Comparison of ENCODE assay signal across 19 cellular contexts in genomic region chr9:113513111-113513510, GRCh38. TPM values are rescaled to one million over a fixed set of nuclear protein-coding genes. Genes with fewer than 3 reads are reported as not detected.
DNase-seq lines count a peak whose midpoint lies in the region; ATAC-seq and TF ChIP-seq lines count a peak whose summit lies in the region.
"Had no signal": no experiment of that assay in that cellular context is flagged by ENCODE, and none has a peak within 500 bp of the region (broad histone marks: within the 10 kb centered on the region; RNA-seq: fewer than 3 reads in every experiment).

No MANE protein-coding gene starts in this region.

- peak overlapping the region; percentile 97 for H3K27ac Mint-ChIP-seq in activated naive CD8-positive, alpha-beta T cell treated with anti-CD3 and anti-CD28 coated beads for 36 hours
- H3K27ac Mint-ChIP-seq in neural progenitor cell = peak overlapping the region; percentile 91

- peak overlapping the region; percentile 56 for H3K4me3 Mint-ChIP-seq in activated T-cell treated with anti-CD3 and anti-CD28 coated beads, Interleukin-2, amount 50 U/mL, for 4 hours
- H3K4me3 Mint-ChIP-seq in activated naive CD8-positive, alpha-beta T cell treated with anti-CD3 and anti-CD28 coated beads for 36 hours = peak overlapping the region; percentile 70
- peak overlapping the region; percentile 27 for H3K4me3 Mint-ChIP-seq in neural progenitor cell

- H3K79me2 ChIP-seq in neural progenitor cell (ENCODE audit: low read depth) = no peaks in the 10 kb centered on the region
- H3K79me2 ChIP-seq: parathyroid adenoma had no signal

- no peak overlapping the region for H4K5ac ChIP-seq in IMR-90 (ENCODE audit: low read depth, low read length)

- H3K4me1 ChIP-seq in IMR-90 (ENCODE audit: control insufficient read depth, insufficient read depth, low read length) (peaks cover 18% of the 10 kb centered on the region), neural progenitor cell (peaks cover 20% of the 10 kb centered on the region), A673 (ENCODE audit: insufficient read depth, low read length, poor library complexity, severe bottlenecking) (no peaks in the 10 kb centered on the region)
- H3K4me1 ChIP-seq: parathyroid adenoma had no signal

- no peak overlapping the region for H3K23ac ChIP-seq in IMR-90 (ENCODE audit: low read depth, low read length)

- no peak overlapping the region for H3K14ac ChIP-seq in IMR-90 (replicated peaks; ENCODE audit: low read depth, low read length)

- H4K91ac ChIP-seq in IMR-90 (ENCODE audit: insufficient read depth, low read depth, low read length) = no peak overlapping the region

- POLR2A ChIA-PET in IMR-90 (lab: Charles Lee; ENCODE audit: unreplicated experiment) = no interaction called here
- POLR2A ChIA-PET in A673 (lab: Charles Lee; ENCODE audit: low non-redundant PET) = no interaction called here

- peaks cover 4% of the 10 kb centered on the region; the same call in 1 of the 2 replicates for H3K27me3 ChIP-seq in IMR-90 (ENCODE audit: control insufficient read depth, insufficient read depth, low read length)
- H3K27me3 ChIP-seq in neural progenitor cell = no peaks in the 10 kb centered on the region
- no peaks in the 10 kb centered on the region for H3K27me3 ChIP-seq in A673 (replicated peaks; ENCODE audit: insufficient read depth, low read depth, low read length, poor library complexity)
- H3K27me3 ChIP-seq: sigmoid colon, tibial artery had no signal

- H2BK20ac ChIP-seq in IMR-90 (ENCODE audit: low read depth, low read length) = no peak overlapping the region

- peaks cover 24% of the 10 kb centered on the region for H3K9me1 ChIP-seq in IMR-90 (ENCODE audit: insufficient read depth, low read length)

- H3F3A ChIP-seq in neural progenitor cell (ENCODE audit: low read depth) = peaks cover 10% of the 10 kb centered on the region

- dilution Hi-C loops in IMR-90 (cut with HindIII; ENCODE audit: low sequenced_read_pairs, unreplicated experiment) = no loop called here

- no peak overlapping the region for H2AK9ac ChIP-seq in IMR-90 (replicated peaks; ENCODE audit: low read depth, low read length, poor library complexity)

- in situ Hi-C loops in IMR-90 (cut with MboI; ENCODE audit: low sequenced_read_pairs) = no loop called here

- no peak overlapping the region for H3K27ac ChIP-seq in IMR-90 (ENCODE audit: insufficient read depth, low read length)
- H3K27ac ChIP-seq in neural progenitor cell = no peak overlapping the region
- no peak overlapping the region for H3K27ac ChIP-seq in A673 (ENCODE audit: low read depth, low read length, poor library complexity, severe bottlenecking)
- H3K27ac ChIP-seq: GM23248, parathyroid adenoma, sigmoid colon had no signal

- H3K79me1 ChIP-seq in IMR-90 (ENCODE audit: low read depth in 1 of 2, low read length in 2 of 2) = no peaks in the 10 kb centered on the region

- H2AK5ac ChIP-seq in IMR-90 (ENCODE audit: low read depth, low read length) = no peak overlapping the region

- peak overlapping the region; percentile 64 for H2AFZ ChIP-seq in IMR-90 (replicated peaks; ENCODE audit: low read length, poor library complexity)
- H2AFZ ChIP-seq in neural progenitor cell (replicated peaks) = no peak overlapping the region
- H2AFZ ChIP-seq: GM23248, parathyroid adenoma had no signal

- BruUV-seq in IMR-90 (replicated peaks; lab: Mats Ljungman, UMichigan) (no TSS peak), A673 (replicated peaks; lab: Mats Ljungman, UMichigan) (no TSS peak)

- H2BK5ac ChIP-seq in IMR-90 (ENCODE audit: low read depth, low read length, poor library complexity, severe bottlenecking) = no peak overlapping the region

- no peak for DNase-seq in activated T-cell treated with anti-CD3 and anti-CD28 coated beads, Interleukin-2, amount 50 U/mL, for 4 hours
- DNase-seq in activated T-cell treated with anti-CD3 and anti-CD28 coated beads, Interleukin-2, amount 50 U/mL, for 1 hour = no peak
- no peak for DNase-seq in IMR-90
- DNase-seq in activated naive CD8-positive, alpha-beta T cell treated with anti-CD3 and anti-CD28 coated beads for 36 hours = no peak
- DNase-seq in neural progenitor cell (ENCODE audit: low spot score) = no peak
- no peak for DNase-seq in posterior vena cava (ENCODE audit: low spot score)
- DNase-seq in A673 (ENCODE audit: low spot score) = no peak
- no peak for DNase-seq in SIG-M5 (lab: John Stamatoyannopoulos, UW)
- DNase-seq: GM23248, KG1, kidney glomerular epithelial cell, mammary epithelial cell, NCI-H187, NCI-H748 treated with DMSO at 0.1 percent for 48 hours, OCI-M1, SHP77 treated with DMSO at 0.1 percent for 48 hours, sigmoid colon, tibial artery had no signal

- H4K20me1 ChIP-seq in IMR-90 (ENCODE audit: insufficient read depth, low read length) (no peaks in the 10 kb centered on the region), neural progenitor cell (ENCODE audit: low read depth) (peaks cover 8% of the 10 kb centered on the region)

- no CpG with 5 or more reads among the region's 8 CpGs for WGBS in IMR-90 (ENCODE audit: extremely low coverage in 2 of 2, insufficient read length in 1 of 2), 2 experiments

- H3K4me2 ChIP-seq in IMR-90 (ENCODE audit: low read depth, low read length) (no peak overlapping the region), neural progenitor cell (no peak overlapping the region)

- no peak overlapping the region for H2BK15ac ChIP-seq in IMR-90 (ENCODE audit: low read depth, low read length)

- H3K9me3 Mint-ChIP-seq in activated T-cell treated with anti-CD3 and anti-CD28 coated beads, Interleukin-2, amount 50 U/mL, for 4 hours = no peaks in the 10 kb centered on the region
- H3K9me3 Mint-ChIP-seq in activated naive CD8-positive, alpha-beta T cell treated with anti-CD3 and anti-CD28 coated beads for 36 hours = no peaks in the 10 kb centered on the region
- no peaks in the 10 kb centered on the region for H3K9me3 Mint-ChIP-seq in neural progenitor cell

- intact Hi-C loops in IMR-90 (cut with micrococcal nuclease) (no loop called here), posterior vena cava (cut with DNase I) (no loop called here), A673 (cut with micrococcal nuclease; ENCODE audit: unreplicated experiment) (no loop called here)

- H3K4me3 ChIP-seq in IMR-90 (ENCODE audit: insufficient read depth, low read depth, low read length) (no peak overlapping the region), neural progenitor cell (no peak overlapping the region), A673 (ENCODE audit: low read depth, low read length, poor library complexity, severe bottlenecking) (no peak overlapping the region)
- H3K4me3 ChIP-seq: GM23248, sigmoid colon, tibial artery had no signal

- H3K9ac ChIP-seq in IMR-90 (ENCODE audit: low read depth, low read length) (no peak overlapping the region), neural progenitor cell (no peak overlapping the region)
- H3K9ac ChIP-seq: GM23248, parathyroid adenoma had no signal

- ATAC-seq in activated T-cell treated with anti-CD3 and anti-CD28 coated beads, Interleukin-2, amount 50 U/mL, for 4 hours = no peak
- no peak for ATAC-seq in IMR-90 (ENCODE audit: low read depth)

- H3K4ac ChIP-seq in IMR-90 (ENCODE audit: low read depth, low read length) = no peak overlapping the region; the same call in 1 of the 2 replicates

- H3K9me3 ChIP-seq in IMR-90 (ENCODE audit: control insufficient read depth, insufficient read depth, low read length) (no peaks in the 10 kb centered on the region), neural progenitor cell (ENCODE audit: low read depth) (no peaks in the 10 kb centered on the region), A673 (ENCODE audit: low read depth, low read length, poor library complexity, severe bottlenecking) (no peaks in the 10 kb centered on the region)
- H3K9me3 ChIP-seq: sigmoid colon, tibial artery had no signal

- no peak overlapping the region for H4K8ac ChIP-seq in IMR-90 (ENCODE audit: low read depth in 2 of 2, low read length in 2 of 2)

- H3K36me3 ChIP-seq in IMR-90 (ENCODE audit: control insufficient read depth, insufficient read depth, low read length) (no peaks in the 10 kb centered on the region), neural progenitor cell (no peaks in the 10 kb centered on the region), A673 (ENCODE audit: insufficient read depth, low read length, poor library complexity, severe bottlenecking) (no peaks in the 10 kb centered on the region)

- no peak overlapping the region for H3K18ac ChIP-seq in IMR-90 (ENCODE audit: low read depth, low read length)

- CTCF ChIA-PET in IMR-90 (lab: Yijun Ruan, JAX) (no interaction called here), A673 (lab: Charles Lee) (no interaction called here)

- no peak for TF ChIP-seq POLR2A in IMR-90 (IDR thresholded peaks at IDR 0.05; ENCODE audit: low read depth, low read length)

- H2BK120ac ChIP-seq in IMR-90 (ENCODE audit: low read depth, low read length) = no peak overlapping the region

- H3K4me1 Mint-ChIP-seq in activated T-cell treated with anti-CD3 and anti-CD28 coated beads, Interleukin-2, amount 50 U/mL, for 4 hours (ENCODE audit: low read depth) = peaks cover 74% of the 10 kb centered on the region
- peaks cover 70% of the 10 kb centered on the region for H3K4me1 Mint-ChIP-seq in activated naive CD8-positive, alpha-beta T cell treated with anti-CD3 and anti-CD28 coated beads for 36 hours
- peaks cover 79% of the 10 kb centered on the region for H3K4me1 Mint-ChIP-seq in neural progenitor cell

- no peak overlapping the region for H3K56ac ChIP-seq in IMR-90 (ENCODE audit: extremely low read depth, insufficient read depth, low read length)

- no peaks in the 10 kb centered on the region for H3K27me3 Mint-ChIP-seq in activated T-cell treated with anti-CD3 and anti-CD28 coated beads, Interleukin-2, amount 50 U/mL, for 4 hours (ENCODE audit: low read depth)
- no peaks in the 10 kb centered on the region for H3K27me3 Mint-ChIP-seq in activated naive CD8-positive, alpha-beta T cell treated with anti-CD3 and anti-CD28 coated beads for 36 hours
- H3K27me3 Mint-ChIP-seq in neural progenitor cell (ENCODE audit: insufficient read depth, low read depth) = peaks cover 4% of the 10 kb centered on the region

- TF ChIP-seq CTCF in IMR-90 (conservative IDR thresholded peaks at IDR 0.05; ENCODE audit: low read depth, low read length) = no peak
- no peak for TF ChIP-seq CTCF in neural progenitor cell (IDR thresholded peaks at IDR 0.05)
- TF ChIP-seq CTCF in A673 (conservative IDR thresholded peaks at IDR 0.05; ENCODE audit: low read depth, low read length) = no peak

- no peaks in the 10 kb centered on the region for H3K36me3 Mint-ChIP-seq in activated T-cell treated with anti-CD3 and anti-CD28 coated beads, Interleukin-2, amount 50 U/mL, for 4 hours (ENCODE audit: insufficient read depth)
- H3K36me3 Mint-ChIP-seq in activated naive CD8-positive, alpha-beta T cell treated with anti-CD3 and anti-CD28 coated beads for 36 hours = peaks cover 2% of the 10 kb centered on the region
- H3K36me3 Mint-ChIP-seq in neural progenitor cell = peaks cover 22% of the 10 kb centered on the region

- no peak for TF ChIP-seq RAD21 in IMR-90 (IDR thresholded peaks at IDR 0.05; ENCODE audit: low read length)

RNA-seq across cellular contexts. Expression of gene RGS3, which starts 49.6 kb away (rescaled TPM):
- total RNA-seq in activated T-cell treated with anti-CD3 and anti-CD28 coated beads, Interleukin-2, amount 50 U/mL, for 4 hours = 10 to 100 TPM; 51.4 to 65.9 (median 63.5) TPM
- total RNA-seq in IMR-90 (2012; rRNA removed) (51.8 and 53.3 TPM in 2 replicates), neural progenitor cell (ENCODE audit: low replicate concordance) (30.3 and 39.9 TPM in 2 replicates), posterior vena cava (10 to 100 TPM; 66.2 to 71.4 TPM), A673 (2021) (19.2 and 19.8 TPM in 2 replicates)
- 65.6 and 68.7 TPM in 2 replicates for polyA plus RNA-seq in IMR-90 (2012; rRNA removed)
- 40.0 and 73.3 TPM in 2 replicates for polyA plus RNA-seq in IMR-90 (2012; cell fraction: cytosol; rRNA removed)
- 93.2 and 94.6 TPM in 2 replicates for polyA plus RNA-seq in IMR-90 (2012; cell fraction: nucleus; rRNA removed; ENCODE audit: low replicate concordance)
- 10 to 100 TPM; 61.7 to 65.0 TPM for total RNA-seq in activated naive CD8-positive, alpha-beta T cell treated with anti-CD3 and anti-CD28 coated beads for 36 hours
